ENCODE assay signal across 1 cellular context in genomic region chr5:74951855-74952254, GRCh38.
TF ChIP-seq lines count a peak whose summit lies in the region.

No MANE protein-coding gene starts in this region.

TF ChIP-seq in neural cell, 6 proteins besides CTCF, POLR2A, EP300 and RAD21 (continued from another document):
- TF ChIP-seq REST (IDR thresholded peaks at IDR 0.05; ENCODE audit: borderline replicate concordance) (no peak), MXI1 (conservative IDR thresholded peaks at IDR 0.05; ENCODE audit: poor library complexity, severe bottlenecking) (no peak)
